ENCODE assay signal across 8 cellular contexts in genomic region chr5:177455036-177455660, GRCh38. TPM values are rescaled to one million over a fixed set of nuclear protein-coding genes. Genes with fewer than 3 reads are reported as not detected.
A peak's percentile ranks its signal among the peaks of the same experiment; 100 is the strongest.
DNase-seq lines count a peak whose midpoint lies in the region; ATAC-seq, FAIRE-seq and TF ChIP-seq lines count a peak whose summit lies in the region.

No MANE protein-coding gene starts in this region.

- H3K4me3 ChIP-seq in DND-41 (ENCODE audit: low read depth in 1 of 2, low read length in 2 of 2), result peak overlapping the region; percentile 24 to 75; a peak in 3 of 4 replicates
- peak overlapping the region; percentile 66 for H3K4me3 ChIP-seq in osteoblast (ENCODE audit: insufficient read depth, low read length)
- H3K4me3 ChIP-seq in thyroid gland (replicated peaks in 1 of 3), result peak overlapping the region; percentile 58 to 71 (median 62)

- no peaks in the 10 kb centered on the region for H3K79me2 ChIP-seq in DND-41 (ENCODE audit: insufficient read depth, low read length)
- H3K79me2 ChIP-seq in osteoblast (ENCODE audit: insufficient read depth, low read length), result peaks cover 4% of the 10 kb centered on the region

- TF ChIP-seq POLR2A in thyroid gland (IDR thresholded peaks at IDR 0.05), result peak in 1 of 2 donors; percentile 64

- TF ChIP-seq RAD21 in Ishikawa (IDR thresholded peaks at IDR 0.05; ENCODE audit: low read depth), result peak; percentile 18; the same call in 1 of the 2 replicates

- H3K27me3 ChIP-seq in DND-41 (ENCODE audit: insufficient read depth, low read length, poor library complexity), result no peaks in the 10 kb centered on the region
- H3K27me3 ChIP-seq in osteoblast (ENCODE audit: insufficient read depth, low read length), result no peaks in the 10 kb centered on the region
- no peaks in the 10 kb centered on the region for H3K27me3 ChIP-seq in thyroid gland

- H3K4me2 ChIP-seq in DND-41 (ENCODE audit: insufficient read depth, low read length), result peak overlapping the region; percentile 98
- peak overlapping the region; percentile 84 for H3K4me2 ChIP-seq in osteoblast (ENCODE audit: insufficient read depth, low read length)

- H3K9ac ChIP-seq in DND-41 (ENCODE audit: low read depth, low read length), result peak overlapping the region; percentile 67

- H4K20me1 ChIP-seq in DND-41 (ENCODE audit: insufficient read depth, low read length) (peaks cover 59% of the 10 kb centered on the region), osteoblast (ENCODE audit: insufficient read depth, low read length) (peaks cover 76% of the 10 kb centered on the region)

- TF ChIP-seq CTCF in DND-41 (IDR thresholded peaks at IDR 0.05; ENCODE audit: borderline replicate concordance, extremely low read depth, low read length, poor library complexity, severe bottlenecking) (peak; percentile 81), osteoblast (IDR thresholded peaks at IDR 0.05; ENCODE audit: extremely low read depth, low read depth, low read length) (peak; percentile 49), thyroid gland (IDR thresholded peaks at IDR 0.05) (peak; percentile 45 to 86 (median 68))

- peak; percentile 86 for DNase-seq in DND-41
- peak; percentile 94 for DNase-seq in RPMI8226
- peak; percentile 88 for DNase-seq in activated effector memory CD4-positive, alpha-beta T cell treated with Interleukin-2 at 50 U/mL for 16 hours
- peak; percentile 77 to 79 for DNase-seq in frontal cortex (ENCODE audit: low spot score in 2 of 2)
- DNase-seq in osteoblast (ENCODE audit: insufficient read length, low spot score, missing footprints), result peak; percentile 96
- DNase-seq in thyroid gland, result peak; percentile 86 to 87

- H3K4me1 ChIP-seq in DND-41 (ENCODE audit: insufficient read depth, low read length) (peaks cover 30% of the 10 kb centered on the region), osteoblast (ENCODE audit: insufficient read depth, low read length) (peaks cover 19% of the 10 kb centered on the region), thyroid gland (peaks cover 10 to 15% of the 10 kb centered on the region in 2 donors)

- no peak; the same call in 1 of the 2 replicates for TF ChIP-seq EP300 in Ishikawa (IDR thresholded peaks at IDR 0.05; ENCODE audit: borderline replicate concordance)

- WGBS in thyroid gland, 2 donors, result 0% methylated on average over 1 to 4 of the region's 80 CpGs

- intact Hi-C loops in thyroid gland (cut with DNase I), result loop anchor here (5.0 kb wide), 2 partner anchors 63 to 138 kb away; no protein-coding TSS in a partner anchor

- FAIRE-seq in frontal cortex (lab: Jason Lieb, UNC), result no peak

- H3K36me3 ChIP-seq in DND-41 (ENCODE audit: insufficient read depth, low read length), result peaks cover 28% of the 10 kb centered on the region
- peaks cover 33% of the 10 kb centered on the region for H3K36me3 ChIP-seq in osteoblast (ENCODE audit: insufficient read depth, low read length)
- H3K36me3 ChIP-seq in thyroid gland, result peaks cover 12 to 14% of the 10 kb centered on the region in 2 donors

- ATAC-seq in DND-41 (ENCODE audit: insufficient read depth, low read depth), result peak; percentile 70
- ATAC-seq in GM21528 (IDR thresholded peaks at IDR 0.05; ENCODE audit: low FRiP score, unreplicated experiment), result peak; percentile 56

- peak overlapping the region; percentile 72 for H2AFZ ChIP-seq in DND-41 (ENCODE audit: low read depth, low read length)
- H2AFZ ChIP-seq in osteoblast (ENCODE audit: low read length), result peak overlapping the region; percentile 29

- peak overlapping the region; percentile 56 for H3K27ac ChIP-seq in DND-41 (ENCODE audit: low read length)
- H3K27ac ChIP-seq in osteoblast (ENCODE audit: low read depth, low read length), result peak overlapping the region; percentile 51
- H3K27ac ChIP-seq in thyroid gland, result peak overlapping the region; percentile 47 to 72 (median 58)

- no peaks in the 10 kb centered on the region for H3K9me3 ChIP-seq in DND-41 (ENCODE audit: insufficient read depth, low read length, severe bottlenecking)
- no peaks in the 10 kb centered on the region for H3K9me3 ChIP-seq in osteoblast (ENCODE audit: low read depth, low read length)
- H3K9me3 ChIP-seq in thyroid gland, result no peaks in the 10 kb centered on the region

TF ChIP-seq in Ishikawa, 13 proteins besides CTCF, POLR2A, EP300 and RAD21:
- TF ChIP-seq REST (IDR thresholded peaks at IDR 0.05; ENCODE audit: low read depth) (no peak), CREB1 (IDR thresholded peaks at IDR 0.05; ENCODE audit: low read depth) (no peak), NFIC (IDR thresholded peaks at IDR 0.05) (no peak), EGR1 (IDR thresholded peaks at IDR 0.05) (peak; percentile 94), TCF12 (IDR thresholded peaks at IDR 0.05; ENCODE audit: low read depth) (0 out of 2 replicates have a peak, but pooled peaks have one; percentile 13), TEAD4 (IDR thresholded peaks at IDR 0.05) (no peak), ZBTB7A (IDR thresholded peaks at IDR 0.05; ENCODE audit: low read depth) (peak; percentile 9; the same call in 1 of the 2 replicates), USF1 (IDR thresholded peaks at IDR 0.05) (peak; percentile 46), TAF1 (IDR thresholded peaks at IDR 0.05; ENCODE audit: low read depth) (no peak), MAX (IDR thresholded peaks at IDR 0.05) (peak; percentile 72), CEBPB (IDR thresholded peaks at IDR 0.05) (no peak), FOXM1 (IDR thresholded peaks at IDR 0.05; ENCODE audit: borderline replicate concordance, low read depth) (no peak), YY1 (IDR thresholded peaks at IDR 0.05; ENCODE audit: low read depth) (no peak)

RNA-seq across cellular contexts. Expression of gene PRR7, which starts 8.5 kb away (rescaled TPM):
- 12.2 TPM for total RNA-seq in frontal cortex
- 10.0 and 12.7 TPM in 2 replicates for total RNA-seq in osteoblast
- total RNA-seq in thyroid gland, result 1 to 10 TPM; 1.4 to 4.7 (median 4.2) TPM

RNA-seq across cellular contexts. Expression of gene DBN1, which starts 18.3 kb away (rescaled TPM):
- 187 TPM for total RNA-seq in frontal cortex
- 121 and 139 TPM in 2 replicates for total RNA-seq in osteoblast
- total RNA-seq in thyroid gland, result 10 to 100 TPM; 61.4 to 98.8 (median 68.0) TPM

RNA-seq across cellular contexts. Expression of gene GRK6, which starts 28.7 kb away (rescaled TPM):
- total RNA-seq in frontal cortex (25.7 TPM), osteoblast (18.3 and 19.2 TPM in 2 replicates), thyroid gland (10 to 100 TPM; 14.0 to 27.8 (median 18.8) TPM)

RNA-seq across cellular contexts. Expression of gene PDLIM7, which starts 42.3 kb away (rescaled TPM):
- total RNA-seq in frontal cortex, result 6.5 TPM
- 157 and 159 TPM in 2 replicates for total RNA-seq in osteoblast
- 10 to 100 TPM; 23.2 to 52.4 (median 34.8) TPM for total RNA-seq in thyroid gland

RNA-seq across cellular contexts. Expression of gene F12, which starts 45.8 kb away (rescaled TPM):
- total RNA-seq in frontal cortex (2.4 TPM), osteoblast (not detected in 2 replicates), thyroid gland (1 to 10 TPM in 2 of 4 donors, under 1 TPM in 1, not detected in 1; 0.42 to 2.6 (median 1.1) TPM)

Comparison
In these comparisons a context has a peak if more than half of its experiments do, and no peak if none do; other contexts are left out.
1. Peak in every context shown above with its lines: DNase-seq, ATAC-seq, H3K4me3 ChIP-seq and H3K27ac ChIP-seq.